Comparison of ENCODE assay signal across 8 cellular contexts in genomic region chr5:178895615-178896571, GRCh38. TPM values are rescaled to one million over a fixed set of nuclear protein-coding genes. Genes with fewer than 3 reads are reported as not detected.
DNase-seq lines count a peak whose midpoint lies in the region; ATAC-seq and TF ChIP-seq lines count a peak whose summit lies in the region.

TSS of gene ZFP2 (plus strand) at chr5:178895913. CDS start at chr5:178931314, 35,401 bp downstream.

- peaks cover 14% of the 10 kb centered on the region for H3K9me3 Mint-ChIP-seq in activated CD8-positive, alpha-beta T cell treated with anti-CD3 and anti-CD28 coated beads for 36 hours
- H3K9me3 Mint-ChIP-seq in endodermal cell (peaks cover 12% of the 10 kb centered on the region), memory B cell (peaks cover 6% of the 10 kb centered on the region)
- peaks cover 2% of the 10 kb centered on the region for H3K9me3 Mint-ChIP-seq in stimulated activated memory B cell treated with anti-CD40 and anti-IgM and Interleukin-4, amounts not matched to agents 10 μg/mL and 1 μg/mL and 100 μg/mL, for 72 hours

- DNase-seq in ELR (ENCODE audit: low read depth) = peak; percentile 41
- peak; percentile 51 for DNase-seq in NCI-H146 treated with DMSO at 0.1 percent for 48 hours (lab: John Stamatoyannopoulos, UW; ENCODE audit: unreplicated experiment)
- DNase-seq in activated CD8-positive, alpha-beta T cell treated with anti-CD3 and anti-CD28 coated beads for 36 hours = peak; percentile 42
- peak; percentile 91 for DNase-seq in endodermal cell
- peak; percentile 20 to 22 for DNase-seq in memory B cell (ENCODE audit: low spot score in 2 of 2)
- no peak for DNase-seq in H4 (ENCODE audit: low spot score)
- no peak for DNase-seq in NCI-H226

- H3K27ac Mint-ChIP-seq in activated CD8-positive, alpha-beta T cell treated with anti-CD3 and anti-CD28 coated beads for 36 hours = no peak within 1 kb of the TSS
- no peak within 1 kb of the TSS for H3K27ac Mint-ChIP-seq in endodermal cell
- H3K27ac Mint-ChIP-seq in memory B cell = no peak within 1 kb of the TSS
- peak within 1 kb of the TSS; percentile 71 for H3K27ac Mint-ChIP-seq in stimulated activated memory B cell treated with anti-CD40 and anti-IgM and Interleukin-4, amounts not matched to agents 10 μg/mL and 1 μg/mL and 100 μg/mL, for 72 hours

- 2 to 3% methylated on average over 18 to 79 of the region's 79 CpGs for WGBS in endodermal cell (ENCODE audit: insufficient coverage in 1 of 2, insufficient read length in 1 of 2), 2 experiments

- H3K4me1 ChIP-seq in endodermal cell (ENCODE audit: control insufficient read depth, insufficient read depth, low read length) = peaks cover 3% of the 10 kb centered on the region

- H3K4me1 Mint-ChIP-seq in activated CD8-positive, alpha-beta T cell treated with anti-CD3 and anti-CD28 coated beads for 36 hours (ENCODE audit: low read depth) = peaks cover 4% of the 10 kb centered on the region
- H3K4me1 Mint-ChIP-seq in endodermal cell = peaks cover 4% of the 10 kb centered on the region
- peaks cover 4% of the 10 kb centered on the region for H3K4me1 Mint-ChIP-seq in memory B cell
- peaks cover 6% of the 10 kb centered on the region for H3K4me1 Mint-ChIP-seq in stimulated activated memory B cell treated with anti-CD40 and anti-IgM and Interleukin-4, amounts not matched to agents 10 μg/mL and 1 μg/mL and 100 μg/mL, for 72 hours

- intact Hi-C loops in activated CD8-positive, alpha-beta T cell treated with anti-CD3 and anti-CD28 coated beads for 36 hours (cut with micrococcal nuclease) = no loop called here

- POLR2A ChIA-PET in activated CD8-positive, alpha-beta T cell treated with anti-CD3 and anti-CD28 coated beads for 36 hours (lab: Charles Lee) = interaction anchor here (0.6 kb wide), 1 partner anchor 10 kb away, joined by 3 read pairs; no protein-coding TSS in a partner anchor

- H3K4me3 ChIP-seq in endodermal cell (ENCODE audit: low read length) = peak within 1 kb of the TSS; percentile 88

- no peaks in the 10 kb centered on the region for H3K36me3 ChIP-seq in endodermal cell (ENCODE audit: control insufficient read depth, insufficient read depth, low read length)

- no peaks in the 10 kb centered on the region for H3K27me3 Mint-ChIP-seq in activated CD8-positive, alpha-beta T cell treated with anti-CD3 and anti-CD28 coated beads for 36 hours
- peaks cover 1% of the 10 kb centered on the region for H3K27me3 Mint-ChIP-seq in endodermal cell (ENCODE audit: insufficient read depth)
- H3K27me3 Mint-ChIP-seq in memory B cell = peaks cover 1% of the 10 kb centered on the region
- H3K27me3 Mint-ChIP-seq in stimulated activated memory B cell treated with anti-CD40 and anti-IgM and Interleukin-4, amounts not matched to agents 10 μg/mL and 1 μg/mL and 100 μg/mL, for 72 hours = no peaks in the 10 kb centered on the region

- peak within 1 kb of the TSS; percentile 60 for H3K4me3 Mint-ChIP-seq in activated CD8-positive, alpha-beta T cell treated with anti-CD3 and anti-CD28 coated beads for 36 hours
- peak within 1 kb of the TSS; percentile 71 for H3K4me3 Mint-ChIP-seq in endodermal cell
- H3K4me3 Mint-ChIP-seq in memory B cell = peak within 1 kb of the TSS; percentile 90
- peak within 1 kb of the TSS; percentile 84 for H3K4me3 Mint-ChIP-seq in stimulated activated memory B cell treated with anti-CD40 and anti-IgM and Interleukin-4, amounts not matched to agents 10 μg/mL and 1 μg/mL and 100 μg/mL, for 72 hours

- peaks cover 24% of the 10 kb centered on the region for H3K36me3 Mint-ChIP-seq in activated CD8-positive, alpha-beta T cell treated with anti-CD3 and anti-CD28 coated beads for 36 hours (ENCODE audit: low read depth)
- peaks cover 14% of the 10 kb centered on the region for H3K36me3 Mint-ChIP-seq in endodermal cell (ENCODE audit: low read depth)
- H3K36me3 Mint-ChIP-seq in memory B cell = peaks cover 9% of the 10 kb centered on the region
- peaks cover 29% of the 10 kb centered on the region for H3K36me3 Mint-ChIP-seq in stimulated activated memory B cell treated with anti-CD40 and anti-IgM and Interleukin-4, amounts not matched to agents 10 μg/mL and 1 μg/mL and 100 μg/mL, for 72 hours

- peaks cover 8% of the 10 kb centered on the region for H3K9me3 ChIP-seq in endodermal cell (ENCODE audit: control insufficient read depth, low read length)

- peak within 1 kb of the TSS; percentile 70 for H3K9ac ChIP-seq in endodermal cell (ENCODE audit: extremely low read depth, low read length, poor library complexity, severe bottlenecking)

- CTCF ChIA-PET in activated CD8-positive, alpha-beta T cell treated with anti-CD3 and anti-CD28 coated beads for 36 hours (lab: Charles Lee) = interaction anchor here (1.2 kb wide), 1 partner anchor 598 kb away, joined by 3 read pairs; no protein-coding TSS in a partner anchor

- no peaks in the 10 kb centered on the region for H3K27me3 ChIP-seq in endodermal cell (ENCODE audit: control insufficient read depth, insufficient read depth, low read length, poor library complexity, severe bottlenecking)

- no peak for TF ChIP-seq CTCF in activated CD8-positive, alpha-beta T cell treated with anti-CD3 and anti-CD28 coated beads for 36 hours (IDR thresholded peaks at IDR 0.05)
- no peak for TF ChIP-seq CTCF in endodermal cell (conservative IDR thresholded peaks at IDR 0.05)

- ATAC-seq in activated CD8-positive, alpha-beta T cell treated with anti-CD3 and anti-CD28 coated beads for 36 hours = peak; percentile 87
- peak; percentile 75 for ATAC-seq in memory B cell (ENCODE audit: low read depth)
- peak; percentile 89 for ATAC-seq in stimulated activated memory B cell treated with anti-CD40 and anti-IgM and Interleukin-4, amounts not matched to agents 10 μg/mL and 1 μg/mL and 100 μg/mL, for 72 hours

- peak within 1 kb of the TSS; percentile 60 for H3K27ac ChIP-seq in endodermal cell (ENCODE audit: low read depth, low read length)

RNA-seq across cellular contexts. Expression of gene ZFP2, which starts in this region (rescaled TPM):
- total RNA-seq in activated CD8-positive, alpha-beta T cell treated with anti-CD3 and anti-CD28 coated beads for 36 hours = under 1 TPM; 0.36 to 0.69 TPM
- total RNA-seq in endodermal cell = 1 to 10 TPM; 1.8 to 3.3 TPM
- 2.5 TPM for polyA plus RNA-seq in endodermal cell (2013, experiment 1 of 2)
- 3.2 TPM for polyA plus RNA-seq in endodermal cell (2013, experiment 2 of 2)
- not detected in 2 replicates for total RNA-seq in H4 (2014; rRNA removed; shearing (Covaris generic))

Comparison
In these comparisons a context has a peak if more than half of its experiments do, and no peak if none do; other contexts are left out.
1. Peak in DNase-seq and ATAC-seq in activated CD8-positive, alpha-beta T cell treated with anti-CD3 and anti-CD28 coated beads for 36 hours; RNA of the gene not detected or under 1 TPM.
2. DNase-seq: peak in ELR (single experiment), NCI-H146 treated with DMSO at 0.1 percent for 48 hours (single experiment), endodermal cell (single experiment) and memory B cell (2 of 2); none in H4 (single experiment) and NCI-H226 (single experiment).
3. Peak in every context shown above with its lines, with median percentiles within 50 percentile points of each other: ATAC-seq and H3K4me3 Mint-ChIP-seq.